1 cellular context compared by ENCODE assay signal in genomic region chr16:69514366-69514765, GRCh38.
TF ChIP-seq lines count a peak whose summit lies in the region.

No MANE protein-coding gene starts in this region.

TF ChIP-seq in HepG2, 621 proteins besides CTCF, POLR2A, EP300 and RAD21 (continued from another document):
- TF ChIP-seq ETV6 (CRISPR knock-in tag; conservative IDR thresholded peaks at IDR 0.05) (no peak), ZNF256 (CRISPR knock-in tag; conservative IDR thresholded peaks at IDR 0.05) (no peak)
